Comparison of ENCODE assay signal across 1 cellular context in genomic region chr2:200962821-200963128, GRCh38.
TF ChIP-seq lines count a peak whose summit lies in the region.

No MANE protein-coding gene starts in this region.

TF ChIP-seq in HepG2, 621 proteins besides CTCF, POLR2A, EP300 and RAD21 (continued from another document):
- TF ChIP-seq RFX3 (CRISPR knock-in tag; IDR thresholded peaks at IDR 0.05) (no peak), ZNF570 (CRISPR knock-in tag; IDR thresholded peaks at IDR 0.05; ENCODE audit: borderline replicate concordance) (no peak), MYC (CRISPR knock-in tag; IDR thresholded peaks at IDR 0.05; ENCODE audit: borderline replicate concordance) (no peak), ZNF512B (CRISPR knock-in tag; IDR thresholded peaks at IDR 0.05; ENCODE audit: borderline replicate concordance) (0 out of 2 replicates have a peak, but pooled peaks have one; percentile 11), DBP (CRISPR knock-in tag; IDR thresholded peaks at IDR 0.05; ENCODE audit: not compliant biosample characterization) (no peak), HOMEZ (CRISPR knock-in tag; IDR thresholded peaks at IDR 0.05; ENCODE audit: low read depth) (no peak; the same call in 1 of the 2 replicates), LRRFIP1 (CRISPR knock-in tag; conservative IDR thresholded peaks at IDR 0.05) (0 out of 2 replicates have a peak, but pooled peaks have one; percentile 11), TRIM24 (CRISPR knock-in tag; IDR thresholded peaks at IDR 0.05) (no peak), NFATC3 (CRISPR knock-in tag; IDR thresholded peaks at IDR 0.05) (no peak), BRCA1 (CRISPR knock-in tag; IDR thresholded peaks at IDR 0.05) (no peak), ZNF18 (CRISPR knock-in tag; IDR thresholded peaks at IDR 0.05; ENCODE audit: insufficient replicate concordance) (peak; percentile 33), THAP7 (CRISPR knock-in tag; IDR thresholded peaks at IDR 0.05) (no peak), FOXP4 (CRISPR knock-in tag; IDR thresholded peaks at IDR 0.05) (no peak), TOPORS (CRISPR knock-in tag; IDR thresholded peaks at IDR 0.05) (no peak), ZNF460 (CRISPR knock-in tag; IDR thresholded peaks at IDR 0.05; ENCODE audit: borderline replicate concordance) (no peak), LCORL (IDR thresholded peaks at IDR 0.05) (no peak), LCORL (CRISPR knock-in tag; IDR thresholded peaks at IDR 0.05) (no peak), HOXA7 (CRISPR knock-in tag; IDR thresholded peaks at IDR 0.05) (no peak), ZNF83 (CRISPR knock-in tag; IDR thresholded peaks at IDR 0.05; ENCODE audit: borderline replicate concordance) (no peak), HOXA9 (CRISPR knock-in tag; IDR thresholded peaks at IDR 0.05; ENCODE audit: borderline replicate concordance) (no peak), ZNF335 (CRISPR knock-in tag; IDR thresholded peaks at IDR 0.05) (0 out of 2 replicates have a peak, but pooled peaks have one; percentile 9), ZMYM2 (CRISPR knock-in tag; IDR thresholded peaks at IDR 0.05) (no peak), HDAC6 (IDR thresholded peaks at IDR 0.05; ENCODE audit: low read depth, low read length) (no peak), NFKB2 (CRISPR knock-in tag; IDR thresholded peaks at IDR 0.05; ENCODE audit: borderline replicate concordance) (no peak), ZNF616 (CRISPR knock-in tag; IDR thresholded peaks at IDR 0.05; ENCODE audit: low read depth) (no peak), AGO2 (optimal IDR thresholded peaks at IDR 0.05; ENCODE audit: low read depth, low read length) (no peak), CBX2 (IDR thresholded peaks at IDR 0.05; ENCODE audit: low read depth, low read length) (no peak), CBX2 (CRISPR knock-in tag; IDR thresholded peaks at IDR 0.05; ENCODE audit: low read depth) (no peak), ZFP82 (CRISPR knock-in tag; IDR thresholded peaks at IDR 0.05; ENCODE audit: borderline replicate concordance) (0 out of 2 replicates have a peak, but pooled peaks have one; percentile 25), SCMH1 (CRISPR knock-in tag; IDR thresholded peaks at IDR 0.05; ENCODE audit: borderline replicate concordance) (no peak), CERS6 (CRISPR knock-in tag; IDR thresholded peaks at IDR 0.05) (no peak), ZBTB25 (CRISPR knock-in tag; IDR thresholded peaks at IDR 0.05) (no peak), GZF1 (CRISPR knock-in tag; IDR thresholded peaks at IDR 0.05) (no peak), ZNF33A (CRISPR knock-in tag; IDR thresholded peaks at IDR 0.05; ENCODE audit: borderline replicate concordance) (no peak), FOXA3 (CRISPR knock-in tag; IDR thresholded peaks at IDR 0.05) (no peak), FOXO1 (CRISPR knock-in tag; IDR thresholded peaks at IDR 0.05) (no peak), ZBTB26 (CRISPR knock-in tag; IDR thresholded peaks at IDR 0.05; ENCODE audit: borderline replicate concordance) (no peak), POLR2G (IDR thresholded peaks at IDR 0.05; ENCODE audit: low read depth, low read length) (no peak)
